ENCODE assay signal across 8 cellular contexts in the genomic region with DNA sequence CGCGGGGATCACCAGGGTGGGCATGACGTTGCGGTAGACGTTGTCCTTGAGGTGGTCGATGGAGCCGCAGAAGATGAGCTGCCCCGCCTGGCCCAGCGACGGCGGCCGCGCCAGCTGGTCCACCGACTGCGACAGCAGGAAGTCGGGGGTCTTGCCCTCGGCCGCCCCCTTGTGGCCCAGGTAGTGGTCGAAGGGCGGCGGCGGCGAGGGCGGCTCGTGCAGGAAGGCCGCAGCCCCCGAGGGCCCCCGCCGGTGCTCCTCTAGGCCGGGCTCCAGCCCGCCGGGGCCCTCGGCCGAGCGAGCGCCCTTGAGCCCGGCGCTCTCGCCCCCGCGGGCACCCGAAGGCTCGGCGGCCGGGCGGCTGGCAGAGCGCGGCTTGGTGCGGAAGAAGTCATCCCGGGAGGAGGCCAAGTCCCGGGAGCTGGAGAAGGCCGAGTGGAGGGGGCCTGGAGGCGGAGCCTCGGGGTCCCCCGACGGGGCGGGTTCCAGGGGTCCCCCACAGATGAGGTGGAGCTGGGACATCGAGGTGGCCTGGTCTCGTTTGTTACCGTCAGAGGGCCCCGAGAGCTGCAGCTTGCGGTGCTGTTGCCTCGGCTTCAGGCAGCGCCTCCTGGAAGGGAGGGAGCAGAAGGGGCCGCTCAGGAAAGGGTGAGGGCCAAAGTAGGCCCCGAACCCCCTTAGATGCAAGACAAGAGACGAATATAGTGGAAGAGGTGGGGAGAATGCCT. TPM values are rescaled to one million over a fixed set of nuclear protein-coding genes. Genes with fewer than 3 reads are reported as not detected.
DNase-seq lines count a peak whose midpoint lies in the region; ATAC-seq and TF ChIP-seq lines count a peak whose summit lies in the region.

No MANE protein-coding gene starts in this region.

- DNase-seq in GM20000 (ENCODE audit: low spot score) (peak; percentile 93), NCI-H128 (lab: John Stamatoyannopoulos, UW; ENCODE audit: unreplicated experiment) (no peak), left lung (no peak), NCI-H2107 treated with DMSO at 0.1 percent for 48 hours (lab: John Stamatoyannopoulos, UW; ENCODE audit: unreplicated experiment) (no peak)
- peak; percentile 58 to 68 for DNase-seq in activated CD4-positive, alpha-beta T cell treated with anti-CD3 and anti-CD28 coated beads, Interleukin-2, amount 50 U/mL, for 48 hours
- peak; percentile 76 for DNase-seq in stimulated activated CD4-positive, alpha-beta T cell treated with anti-CD3 and anti-CD28 coated beads, Interleukin-15, amount 100 ng/mL, for 24 hours

- TF ChIP-seq CTCF in GM20000 (IDR thresholded peaks at IDR 0.05; ENCODE audit: extremely low read depth, missing control alignments) (peak; percentile 71), left lung (IDR thresholded peaks at IDR 0.05) (peak in 1 of 2 donors; percentile 27)

- H3K9me3 ChIP-seq in esophagus (ENCODE audit: control insufficient read depth in 2 of 2, insufficient read depth in 1 of 2, low read depth in 1 of 2, low read length in 1 of 2) (no peaks in the 10 kb centered on the region), left lung (no peaks in the 10 kb centered on the region)

- no peak overlapping the region for H3K27ac ChIP-seq in esophagus (ENCODE audit: low read depth in 2 of 2, low read length in 1 of 2)
- no peak overlapping the region for H3K27ac ChIP-seq in left lung

- H3K4me3 ChIP-seq in esophagus (ENCODE audit: low read depth in 1 of 2, low read length in 2 of 2) (peak overlapping the region; percentile 6 to 12), left lung (no peak overlapping the region)

- ATAC-seq in left lung (no peak), HG02870 (IDR thresholded peaks at IDR 0.05; ENCODE audit: unreplicated experiment) (no peak)

- peaks cover 0 to 4% of the 10 kb centered on the region in 2 donors for H3K4me1 ChIP-seq in esophagus (ENCODE audit: control insufficient read depth in 2 of 2, insufficient read depth in 2 of 2, low read length in 1 of 2)
- H3K4me1 ChIP-seq in left lung: peaks cover 0 to 12% of the 10 kb centered on the region in 2 donors

- peaks cover 16 to 32% of the 10 kb centered on the region in 2 donors for H3K36me3 ChIP-seq in esophagus (ENCODE audit: control insufficient read depth in 2 of 2, insufficient read depth in 2 of 2, low read length in 1 of 2)
- H3K36me3 ChIP-seq in left lung: peaks cover 3 to 38% of the 10 kb centered on the region in 2 donors

- intact Hi-C loops in left lung (cut with DNase I): no loop called here

- WGBS in esophagus, 2 donors: 38 to 50% methylated on average over 62 to 67 of the region's 67 CpGs

- H3K27me3 ChIP-seq in esophagus (ENCODE audit: control insufficient read depth in 1 of 2, insufficient read depth in 2 of 2, low read length in 2 of 2) (no peaks in the 10 kb centered on the region), left lung (peaks cover 0 to 14% of the 10 kb centered on the region in 2 donors)

RNA-seq across cellular contexts. Expression of gene FAM171A2, which starts 8.9 kb away (rescaled TPM):
- polyA plus RNA-seq in esophagus: 1 to 10 TPM; 1.2 to 2.2 TPM
- total RNA-seq in left lung: 1 to 10 TPM; 1.4 to 4.3 TPM

RNA-seq across cellular contexts. Expression of gene GRN, which starts 9.6 kb away (rescaled TPM):
- 100 to 1,000 TPM; 211 to 370 TPM for polyA plus RNA-seq in esophagus
- total RNA-seq in left lung: 100 to 1,000 TPM; 563 to 616 TPM

RNA-seq across cellular contexts. Expression of gene SLC25A39, which starts 30.1 kb away (rescaled TPM):
- 100 to 1,000 TPM; 132 to 138 TPM for polyA plus RNA-seq in esophagus
- 100 to 1,000 TPM; 120 to 121 TPM for total RNA-seq in left lung

RNA-seq across cellular contexts. Expression of gene ITGA2B, which starts 34.7 kb away (rescaled TPM):
- under 1 TPM; 0.27 to 0.84 TPM for polyA plus RNA-seq in esophagus
- total RNA-seq in left lung: 1 to 10 TPM; 3.2 to 6.7 TPM

RNA-seq across cellular contexts. Expression of gene RUNDC3A, which starts 46.3 kb away (rescaled TPM):
- under 1 TPM; 0.77 to 0.88 TPM for polyA plus RNA-seq in esophagus
- under 1 TPM; 0.08 to 0.38 TPM for total RNA-seq in left lung

Comparison
In these comparisons a context has a peak if more than half of its experiments do, and no peak if none do; other contexts are left out.
1. DNase-seq: peak in GM20000 (single experiment), activated CD4-positive, alpha-beta T cell treated with anti-CD3 and anti-CD28 coated beads, Interleukin-2, amount 50 U/mL, for 48 hours (2 of 2) and stimulated activated CD4-positive, alpha-beta T cell treated with anti-CD3 and anti-CD28 coated beads, Interleukin-15, amount 100 ng/mL, for 24 hours (single experiment); none in NCI-H128 (single experiment), left lung (0 of 2) and NCI-H2107 treated with DMSO at 0.1 percent for 48 hours (single experiment).
2. H3K4me3 ChIP-seq: peak in esophagus (2 of 2); none in left lung (0 of 2).